Comparison of ENCODE assay signal across 27 cellular contexts in genomic region chr1:239874831-239875230, GRCh38.
"Had no signal": no experiment of that assay in that cellular context is flagged by ENCODE, and none has a peak within 500 bp of the region (broad histone marks: within the 10 kb centered on the region; RNA-seq: fewer than 3 reads in every experiment).

No MANE protein-coding gene starts in this region.

- H3K4me3 ChIP-seq: stomach, suprapubic skin, testis, thoracic aorta, thyroid gland, tibial artery, tibial nerve, transverse colon, upper lobe of left lung, upper lobe of right lung, uterus, vagina had no signal

- H3K4me1 ChIP-seq: suprapubic skin, testis, thyroid gland, tibial artery, tibial nerve, upper lobe of left lung, upper lobe of right lung, uterus, vagina had no signal

- H3K9me3 ChIP-seq: stomach, suprapubic skin, testis, thoracic aorta, thyroid gland, tibial artery, tibial nerve, transverse colon, upper lobe of left lung, upper lobe of right lung, uterus, vagina had no signal

- ATAC-seq: stimulated activated effector memory CD8-positive, alpha-beta T cell treated with anti-CD3 and anti-CD28 coated beads, Interleukin-12 subunit alpha, Interleukin-12 subunit beta, amount 100 ng/mL, for 72 hours; stimulated activated memory B cell treated with anti-CD40 and anti-IgM and Interleukin-4, amounts not matched to agents 10 μg/mL and 1 μg/mL and 100 μg/mL, for 72 hours; stimulated activated naive B cell treated with anti-CD40 and anti-IgM and Interleukin-4, amounts not matched to agents 10 μg/mL and 1 μg/mL and 100 μg/mL, for 72 hours; stimulated activated naive CD8-positive, alpha-beta T cell treated with anti-CD3 and anti-CD28 coated beads, Interleukin-15, amount 100 ng/mL, for 72 hours; stimulated activated naive CD8-positive, alpha-beta T cell treated with anti-CD3 and anti-CD28 coated beads, Interleukin-15, Interleukin-2, amounts not matched to agents 100 U/mL and 50 U/mL, for 24 hours; upper lobe of right lung had no signal

- DNase-seq: stimulated activated CD4-positive, alpha-beta T cell treated with anti-CD3 and anti-CD28 coated beads, Interleukin-2, amount 100 ng/mL, for 48 hours; stimulated activated CD4-positive, alpha-beta T cell treated with anti-CD3 and anti-CD28 coated beads, Interleukin-4, amount 100 ng/mL, for 1 hour; stimulated activated CD4-positive, alpha-beta T cell treated with anti-CD3 and anti-CD28 coated beads, Interleukin-4, amount 100 ng/mL, for 24 hours; stimulated activated CD4-positive, alpha-beta T cell treated with anti-CD3 and anti-CD28 coated beads, Interleukin-4, amount 100 ng/mL, for 4 hours; stimulated activated CD8-positive, alpha-beta memory T cell treated with anti-CD3 and anti-CD28 coated beads, Interleukin-4, amount 100 ng/mL, for 48 hours; stimulated activated naive B cell treated with anti-CD40 and anti-IgM and Interleukin-4, amounts not matched to agents 10 μg/mL and 1 μg/mL and 100 μg/mL, for 72 hours; stimulated activated naive CD4-positive, alpha-beta T cell; stimulated activated naive CD4-positive, alpha-beta T cell treated with Interleukin-2 at 50 U/mL for 16 hours; stimulated activated naive CD8-positive, alpha-beta T cell treated with anti-CD3 and anti-CD28 coated beads, Interleukin-15, amount 100 ng/mL, for 72 hours; stimulated activated naive CD8-positive, alpha-beta T cell treated with anti-CD3 and anti-CD28 coated beads, Interleukin-15, Interleukin-2, amounts not matched to agents 100 U/mL and 50 U/mL, for 24 hours; stomach; substantia nigra; testis; thyroid gland; tibial artery; transverse colon; trophoblast cell; upper lobe of left lung; upper lobe of right lung; uterus had no signal

- H3K27me3 ChIP-seq: stomach, suprapubic skin, testis, thyroid gland, tibial artery, tibial nerve, transverse colon, upper lobe of left lung, upper lobe of right lung, uterus, vagina had no signal

- H3K36me3 ChIP-seq: stomach, suprapubic skin, thoracic aorta, thyroid gland, tibial artery, tibial nerve, transverse colon, upper lobe of left lung, upper lobe of right lung, uterus, vagina had no signal

- FAIRE-seq: urothelium cell line had no signal

- H3K27ac ChIP-seq: stomach, suprapubic skin, testis, thoracic aorta, thyroid gland, tibial artery, tibial nerve, transverse colon, upper lobe of left lung, upper lobe of right lung, uterus, vagina had no signal
